ENCODE assay signal across 1 cellular context in the genomic region with DNA sequence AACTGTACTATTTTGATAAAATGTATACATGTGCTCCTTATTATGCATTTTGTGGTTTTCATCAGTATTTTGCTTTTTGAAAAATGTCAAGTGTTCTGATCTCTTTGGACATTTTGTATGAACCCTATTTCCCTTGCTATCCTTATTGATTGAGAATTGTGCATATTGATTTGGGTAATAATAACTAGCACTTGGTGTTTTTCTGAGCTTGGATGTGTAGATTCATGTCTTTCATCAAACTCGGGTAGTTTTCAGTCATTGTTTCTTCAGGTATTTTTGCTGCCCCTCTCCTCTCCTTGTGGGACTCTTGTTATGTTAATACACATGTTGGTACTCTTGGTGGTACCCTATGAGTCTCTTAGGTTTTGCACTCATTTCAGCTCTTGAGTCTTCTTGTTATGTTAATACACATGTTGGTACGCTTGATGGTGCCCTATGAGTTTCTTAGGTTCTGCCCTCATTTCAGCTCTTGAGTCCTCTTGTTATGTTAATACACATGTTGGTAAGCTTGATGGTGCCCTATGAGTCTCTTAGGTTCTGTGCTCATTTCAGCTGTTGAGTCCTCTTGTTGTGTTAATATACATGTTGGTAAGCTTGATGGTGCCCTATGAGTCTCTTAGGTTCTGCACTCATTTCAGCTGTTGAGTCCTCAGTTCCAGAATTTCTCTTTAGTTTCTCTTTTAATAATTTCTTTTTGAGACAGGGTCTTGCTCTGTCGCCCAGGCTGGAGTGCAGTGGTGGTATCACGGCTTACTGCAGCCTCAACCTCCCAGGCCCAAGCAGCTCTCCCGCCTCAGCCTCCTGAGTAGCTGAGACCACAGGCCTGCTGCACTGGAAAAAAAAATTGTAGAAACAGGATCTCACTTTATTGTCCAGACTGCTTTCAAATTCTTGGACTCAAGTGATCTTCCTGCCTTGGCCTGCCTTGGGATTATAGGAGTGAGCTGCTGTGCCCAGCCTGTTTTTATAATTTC.
TF ChIP-seq lines count a peak whose summit lies in the region.

No MANE protein-coding gene starts in this region.

TF ChIP-seq in GM12878, 131 proteins besides CTCF, POLR2A, EP300 and RAD21 (continued from another document):
- TF ChIP-seq, protein P1, sequence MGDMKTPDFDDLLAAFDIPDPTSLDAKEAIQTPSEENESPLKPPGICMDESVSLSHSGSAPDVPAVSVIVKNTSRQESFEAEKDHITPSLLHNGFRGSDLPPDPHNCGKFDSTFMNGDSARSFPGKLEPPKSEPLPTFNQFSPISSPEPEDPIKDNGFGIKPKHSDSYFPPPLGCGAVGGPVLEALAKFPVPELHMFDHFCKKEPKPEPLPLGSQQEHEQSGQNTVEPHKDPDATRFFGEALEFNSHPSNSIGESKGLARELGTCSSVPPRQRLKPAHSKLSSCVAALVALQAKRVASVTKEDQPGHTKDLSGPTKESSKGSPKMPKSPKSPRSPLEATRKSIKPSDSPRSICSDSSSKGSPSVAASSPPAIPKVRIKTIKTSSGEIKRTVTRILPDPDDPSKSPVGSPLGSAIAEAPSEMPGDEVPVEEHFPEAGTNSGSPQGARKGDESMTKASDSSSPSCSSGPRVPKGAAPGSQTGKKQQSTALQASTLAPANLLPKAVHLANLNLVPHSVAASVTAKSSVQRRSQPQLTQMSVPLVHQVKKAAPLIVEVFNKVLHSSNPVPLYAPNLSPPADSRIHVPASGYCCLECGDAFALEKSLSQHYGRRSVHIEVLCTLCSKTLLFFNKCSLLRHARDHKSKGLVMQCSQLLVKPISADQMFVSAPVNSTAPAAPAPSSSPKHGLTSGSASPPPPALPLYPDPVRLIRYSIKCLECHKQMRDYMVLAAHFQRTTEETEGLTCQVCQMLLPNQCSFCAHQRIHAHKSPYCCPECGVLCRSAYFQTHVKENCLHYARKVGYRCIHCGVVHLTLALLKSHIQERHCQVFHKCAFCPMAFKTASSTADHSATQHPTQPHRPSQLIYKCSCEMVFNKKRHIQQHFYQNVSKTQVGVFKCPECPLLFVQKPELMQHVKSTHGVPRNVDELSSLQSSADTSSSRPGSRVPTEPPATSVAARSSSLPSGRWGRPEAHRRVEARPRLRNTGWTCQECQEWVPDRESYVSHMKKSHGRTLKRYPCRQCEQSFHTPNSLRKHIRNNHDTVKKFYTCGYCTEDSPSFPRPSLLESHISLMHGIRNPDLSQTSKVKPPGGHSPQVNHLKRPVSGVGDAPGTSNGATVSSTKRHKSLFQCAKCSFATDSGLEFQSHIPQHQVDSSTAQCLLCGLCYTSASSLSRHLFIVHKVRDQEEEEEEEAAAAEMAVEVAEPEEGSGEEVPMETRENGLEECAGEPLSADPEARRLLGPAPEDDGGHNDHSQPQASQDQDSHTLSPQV (IDR thresholded peaks at IDR 0.05), result no peak
- TF ChIP-seq ZNF622 (IDR thresholded peaks at IDR 0.05), result no peak
- TF ChIP-seq TARDBP (IDR thresholded peaks at IDR 0.05; ENCODE audit: borderline replicate concordance), result no peak
- TF ChIP-seq MYC (IDR thresholded peaks at IDR 0.05; ENCODE audit: insufficient read depth, insufficient read length, insufficient replicate concordance, low read length, severe bottlenecking), result no peak
- no peak for TF ChIP-seq SREBF1 (IDR thresholded peaks at IDR 0.05; ENCODE audit: low read length)
